In the genomic region with DNA sequence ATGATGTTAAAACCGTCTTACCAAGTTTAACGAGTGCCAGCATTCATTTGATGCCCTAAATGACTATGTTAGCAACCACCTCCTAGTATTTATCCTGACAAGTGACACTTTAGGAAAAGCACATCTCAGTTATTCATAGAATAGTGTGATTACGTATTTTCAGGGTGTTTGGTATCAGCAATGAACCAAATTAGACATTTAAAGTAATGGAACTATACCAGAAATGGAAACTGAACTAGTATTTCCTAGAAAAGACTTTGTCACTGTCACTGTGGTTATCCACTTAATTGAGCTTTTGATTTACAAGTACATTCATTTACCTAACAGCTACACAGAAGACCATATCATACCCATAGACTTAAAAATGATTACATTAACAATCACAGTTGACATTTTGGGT, we compare ENCODE assay signal across 1 cellular context.
TF ChIP-seq lines count a peak whose summit lies in the region.

No MANE protein-coding gene starts in this region.

TF ChIP-seq in HEK293, 187 proteins besides CTCF, POLR2A, EP300 and RAD21 (continued from another document):
- TF ChIP-seq, protein P1, sequence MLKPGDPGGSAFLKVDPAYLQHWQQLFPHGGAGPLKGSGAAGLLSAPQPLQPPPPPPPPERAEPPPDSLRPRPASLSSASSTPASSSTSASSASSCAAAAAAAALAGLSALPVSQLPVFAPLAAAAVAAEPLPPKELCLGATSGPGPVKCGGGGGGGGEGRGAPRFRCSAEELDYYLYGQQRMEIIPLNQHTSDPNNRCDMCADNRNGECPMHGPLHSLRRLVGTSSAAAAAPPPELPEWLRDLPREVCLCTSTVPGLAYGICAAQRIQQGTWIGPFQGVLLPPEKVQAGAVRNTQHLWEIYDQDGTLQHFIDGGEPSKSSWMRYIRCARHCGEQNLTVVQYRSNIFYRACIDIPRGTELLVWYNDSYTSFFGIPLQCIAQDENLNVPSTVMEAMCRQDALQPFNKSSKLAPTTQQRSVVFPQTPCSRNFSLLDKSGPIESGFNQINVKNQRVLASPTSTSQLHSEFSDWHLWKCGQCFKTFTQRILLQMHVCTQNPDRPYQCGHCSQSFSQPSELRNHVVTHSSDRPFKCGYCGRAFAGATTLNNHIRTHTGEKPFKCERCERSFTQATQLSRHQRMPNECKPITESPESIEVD (tag by site-specific recombination; IDR thresholded peaks at IDR 0.05), result 0 out of 2 replicates have a peak, but pooled peaks have one; percentile 14
- TF ChIP-seq HOXC10 (CRISPR knock-in tag; IDR thresholded peaks at IDR 0.05), result no peak
